16 cellular contexts compared by ENCODE assay signal in genomic region chrX:41518841-41519220, GRCh38.
DNase-seq lines count a peak whose midpoint lies in the region; ATAC-seq and TF ChIP-seq lines count a peak whose summit lies in the region.
"Had no signal": no experiment of that assay in that cellular context is flagged by ENCODE, and none has a peak within 500 bp of the region (broad histone marks: within the 10 kb centered on the region; RNA-seq: fewer than 3 reads in every experiment).

No MANE protein-coding gene starts in this region.

- no peak for TF ChIP-seq CTCF in CD4-positive, alpha-beta T cell (IDR thresholded peaks at IDR 0.05)

- H3K27ac ChIP-seq in CD4-positive, alpha-beta T cell (ENCODE audit: low read depth, low read length): no peak overlapping the region
- H3K27ac ChIP-seq: BLaER1 treated with 17β-estradiol and CSF1 and Interleukin-3, amounts not matched to agents 10 nM and 100 nM had no signal

- H3K27me3 ChIP-seq in CD4-positive, alpha-beta T cell (ENCODE audit: control insufficient read depth, insufficient read depth, low read length): no peaks in the 10 kb centered on the region

- ATAC-seq in CD4-positive, alpha-beta T cell (ENCODE audit: poor library complexity): no peak
- ATAC-seq in T-cell (replicated peaks in 1 of 4): no peak
- ATAC-seq: GM23338, left ventricle myocardium superior had no signal

- POLR2A ChIA-PET in CD4-positive, alpha-beta T cell (lab: Charles Lee): no interaction called here
- POLR2A ChIA-PET in T-cell (lab: Charles Lee): no interaction called here

- peak overlapping the region; percentile 78 for H3K27ac Mint-ChIP-seq in CD4-positive, alpha-beta T cell
- H3K27ac Mint-ChIP-seq in T-cell: peak overlapping the region; percentile 2 to 50
- H3K27ac Mint-ChIP-seq: GM23338 had no signal

- no peak for DNase-seq in CD4-positive, alpha-beta T cell
- DNase-seq in Daoy (ENCODE audit: low read depth): peak; percentile 2
- DNase-seq in T-cell: no peak
- DNase-seq in glomerular visceral epithelial cell (ENCODE audit: extremely low spot score): peak; percentile 26
- no peak for DNase-seq in medulla oblongata (ENCODE audit: extremely low spot score)
- DNase-seq in NCI-H510A treated with DMSO at 0.1 percent for 48 hours (lab: John Stamatoyannopoulos, UW): no peak
- no peak for DNase-seq in mesenteric fat pad (ENCODE audit: low spot score)
- DNase-seq: activated CD4-positive, alpha-beta T cell treated with anti-CD3 and anti-CD28 coated beads, Interleukin-2, amount 50 U/mL, for 4 hours; activated effector memory CD4-positive, alpha-beta T cell treated with anti-CD3 and anti-CD28 coated beads, Interleukin-2, amount 50 U/mL, for 16 hours; left ventricle myocardium superior; NCI-H1436; NCI-H345; SHP77; trophoblast cell had no signal

- CTCF ChIA-PET in CD4-positive, alpha-beta T cell (lab: Charles Lee): no interaction called here
- CTCF ChIA-PET in T-cell (lab: Charles Lee): interaction anchor here in 1 of 2 donors (0.7 kb wide), 1 partner anchor 12 kb away, joined by 4 read pairs; no protein-coding TSS in a partner anchor

- no peaks in the 10 kb centered on the region for H3K27me3 Mint-ChIP-seq in CD4-positive, alpha-beta T cell
- H3K27me3 Mint-ChIP-seq in T-cell: peaks cover 0 to 11% of the 10 kb centered on the region in 2 donors

- H3K4me3 Mint-ChIP-seq in CD4-positive, alpha-beta T cell: peak overlapping the region; percentile 15
- H3K4me3 Mint-ChIP-seq in T-cell: no peak overlapping the region
- H3K4me3 Mint-ChIP-seq: GM23338 had no signal

- H3K9me3 Mint-ChIP-seq in CD4-positive, alpha-beta T cell: no peaks in the 10 kb centered on the region
- no peaks in the 10 kb centered on the region for H3K9me3 Mint-ChIP-seq in T-cell
- H3K9me3 Mint-ChIP-seq: GM23338 had no signal

- peaks cover 24% of the 10 kb centered on the region for H3K4me1 Mint-ChIP-seq in CD4-positive, alpha-beta T cell (ENCODE audit: low read depth)
- H3K4me1 Mint-ChIP-seq in T-cell: peaks cover 17 to 29% (median 18%) of the 10 kb centered on the region in 3 donors

- no peaks in the 10 kb centered on the region for H3K9me3 ChIP-seq in CD4-positive, alpha-beta T cell (ENCODE audit: control insufficient read depth, low read length)
- H3K9me3 ChIP-seq: BLaER1 treated with 17β-estradiol and CSF1 and Interleukin-3, amounts not matched to agents 10 nM and 100 nM had no signal

- intact Hi-C loops in CD4-positive, alpha-beta T cell (cut with DNase I, micrococcal nuclease): no loop called here

- H3K36me3 Mint-ChIP-seq in CD4-positive, alpha-beta T cell (ENCODE audit: low read depth): peaks cover 32% of the 10 kb centered on the region
- H3K36me3 Mint-ChIP-seq in T-cell: peaks cover 13% of the 10 kb centered on the region

Comparison
In these comparisons a context has a peak if more than half of its experiments do, and no peak if none do; other contexts are left out.
1. DNase-seq: peak in Daoy (single experiment) and glomerular visceral epithelial cell (single experiment); none in CD4-positive, alpha-beta T cell (0 of 10), T-cell (0 of 34), medulla oblongata (single experiment), NCI-H510A treated with DMSO at 0.1 percent for 48 hours (single experiment) and mesenteric fat pad (single experiment).